ENCODE assay signal across 1 cellular context in the genomic region with DNA sequence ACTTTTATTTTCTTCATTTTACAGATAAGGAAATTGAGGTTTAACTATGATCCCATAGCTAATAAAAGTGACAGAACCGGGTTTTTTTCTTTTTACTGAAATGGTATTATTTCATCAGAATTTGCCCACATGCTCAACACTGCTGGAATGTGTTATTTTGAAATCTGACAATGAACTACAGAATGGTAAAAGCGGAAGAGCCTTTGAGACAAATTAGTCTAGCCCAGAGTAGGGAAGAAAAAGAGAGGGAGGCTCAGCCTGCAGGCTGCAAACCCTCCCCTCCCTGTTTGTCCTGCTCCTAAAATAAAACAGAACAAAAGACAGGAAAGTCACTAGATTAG.
TF ChIP-seq lines count a peak whose summit lies in the region.

No MANE protein-coding gene starts in this region.

TF ChIP-seq in GM23338, 12 proteins besides CTCF, POLR2A, EP300 and RAD21 (continued from another document):
- no peak for TF ChIP-seq ZNF462 (CRISPR knock-in tag; IDR thresholded peaks at IDR 0.05)
- no peak for TF ChIP-seq EZH2phosphoT487 (IDR thresholded peaks at IDR 0.05; ENCODE audit: unreplicated experiment)
- TF ChIP-seq ZNF331 (CRISPR knock-in tag; IDR thresholded peaks at IDR 0.05; ENCODE audit: low read depth) = no peak
- TF ChIP-seq ETS1 (IDR thresholded peaks at IDR 0.05) = no peak
- TF ChIP-seq CREB1 (CRISPR knock-in tag; IDR thresholded peaks at IDR 0.05; ENCODE audit: low read depth) = no peak
